Comparison of ENCODE assay signal across 15 cellular contexts in the genomic region with DNA sequence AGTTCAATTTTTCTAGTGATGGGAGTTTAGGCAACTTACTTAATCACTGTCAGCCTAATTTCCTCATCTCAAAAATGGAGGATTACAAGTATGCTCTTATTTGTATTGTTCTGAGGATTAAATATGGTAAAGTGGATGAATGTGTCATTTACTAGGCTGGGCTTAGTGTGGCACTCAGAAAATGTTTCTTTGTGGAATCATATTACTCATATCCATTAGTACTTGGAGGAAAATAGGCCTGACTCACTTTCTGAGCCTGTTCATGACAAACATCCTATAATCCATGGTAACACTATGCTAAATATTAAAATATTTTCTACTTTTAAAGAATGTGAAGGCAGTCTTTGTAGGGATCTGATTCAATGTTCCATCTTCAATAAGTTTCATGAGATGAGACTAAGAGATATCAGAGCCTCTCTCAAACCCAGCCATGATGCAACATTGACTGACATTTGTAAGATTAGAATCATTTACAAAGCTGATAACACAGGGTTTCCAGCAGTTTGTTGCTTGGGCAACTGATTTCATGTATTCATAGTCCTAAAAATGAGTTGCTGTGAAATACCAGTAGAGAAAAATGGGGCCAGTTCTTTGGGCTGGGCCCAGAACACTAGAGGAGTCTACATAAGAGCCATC.
DNase-seq lines count a peak whose midpoint lies in the region; FAIRE-seq and TF ChIP-seq lines count a peak whose summit lies in the region.
"Had no signal": no experiment of that assay in that cellular context is flagged by ENCODE, and none has a peak within 500 bp of the region (broad histone marks: within the 10 kb centered on the region; RNA-seq: fewer than 3 reads in every experiment).

No MANE protein-coding gene starts in this region.

- H3K36me3 Mint-ChIP-seq in T-helper 2 cell treated with Interferon-gamma antibody and Interleukin-4, amounts not matched to agents 5 μg/mL and 100 μg/mL, for 36 hours (ENCODE audit: low read depth), result no peaks in the 10 kb centered on the region

- no peak for TF ChIP-seq CTCF in OCI-LY7 (conservative IDR thresholded peaks at IDR 0.05; ENCODE audit: low read length)

- no peaks in the 10 kb centered on the region for H4K20me1 ChIP-seq in OCI-LY7 (ENCODE audit: insufficient read depth, low read length)
- H4K20me1 ChIP-seq: BLaER1 had no signal

- no peak overlapping the region for H3K4me3 Mint-ChIP-seq in T-helper 2 cell treated with Interferon-gamma antibody and Interleukin-4, amounts not matched to agents 5 μg/mL and 100 μg/mL, for 36 hours
- H3K4me3 Mint-ChIP-seq: stimulated activated naive CD8-positive, alpha-beta T cell treated with anti-CD3 and anti-CD28 coated beads, Interleukin-15, amount 100 ng/mL, for 72 hours had no signal

- no peak overlapping the region for H3K27ac Mint-ChIP-seq in T-helper 2 cell treated with Interferon-gamma antibody and Interleukin-4, amounts not matched to agents 5 μg/mL and 100 μg/mL, for 36 hours
- H3K27ac Mint-ChIP-seq: stimulated activated naive CD8-positive, alpha-beta T cell treated with anti-CD3 and anti-CD28 coated beads, Interleukin-15, amount 100 ng/mL, for 72 hours had no signal

- H2BK12ac ChIP-seq in mesenchymal stem cell (ENCODE audit: low read length in 2 of 2), result no peak overlapping the region

- H3K14ac ChIP-seq in mesenchymal stem cell (ENCODE audit: low read length in 2 of 2), result no peak overlapping the region

- no peak overlapping the region for H2BK15ac ChIP-seq in mesenchymal stem cell (ENCODE audit: low read depth, poor library complexity, severe bottlenecking)

- H3K4me3 ChIP-seq in mesenchymal stem cell (ENCODE audit: insufficient read depth in 1 of 2, low read depth in 1 of 2, low read length in 2 of 2) (no peak overlapping the region), small intestine (ENCODE audit: low read depth in 1 of 2, low read length in 2 of 2) (no peak overlapping the region), OCI-LY7 (ENCODE audit: low read depth, low read length, poor library complexity, severe bottlenecking) (no peak overlapping the region)
- H3K4me3 ChIP-seq: BLaER1, mucosa of descending colon had no signal

- no peak overlapping the region for H3K23ac ChIP-seq in mesenchymal stem cell (ENCODE audit: low read length in 2 of 2)

- FAIRE-seq in small intestine (lab: Jason Lieb, UNC), result no peak

- H3K4me2 ChIP-seq in mesenchymal stem cell (ENCODE audit: low read length, poor library complexity, severe bottlenecking), result no peak overlapping the region
- H3K4me2 ChIP-seq in OCI-LY7 (ENCODE audit: low read length), result no peak overlapping the region
- H3K4me2 ChIP-seq: BLaER1 had no signal

- H3K27me3 Mint-ChIP-seq in T-helper 2 cell treated with Interferon-gamma antibody and Interleukin-4, amounts not matched to agents 5 μg/mL and 100 μg/mL, for 36 hours (ENCODE audit: low read depth), result no peaks in the 10 kb centered on the region

- H2AFZ ChIP-seq in mesenchymal stem cell (ENCODE audit: low read depth, low read length), result no peak overlapping the region
- no peak overlapping the region for H2AFZ ChIP-seq in OCI-LY7 (ENCODE audit: low read length)

- POLR2A ChIA-PET in OCI-LY7 (lab: Charles Lee), result no interaction called here

- no peaks in the 10 kb centered on the region for H3K79me1 ChIP-seq in mesenchymal stem cell (replicated peaks; ENCODE audit: low read length, poor library complexity, severe bottlenecking)

- no peak overlapping the region for H3K18ac ChIP-seq in mesenchymal stem cell (ENCODE audit: low read depth in 1 of 2, low read length in 2 of 2)

- no peaks in the 10 kb centered on the region for H3K4me1 ChIP-seq in mesenchymal stem cell (ENCODE audit: control insufficient read depth, insufficient read depth, low read depth, low read length)
- H3K4me1 ChIP-seq in small intestine (ENCODE audit: control insufficient read depth in 2 of 2, insufficient read depth in 1 of 2, low read depth in 1 of 2, low read length in 1 of 2), result no peaks in the 10 kb centered on the region
- no peaks in the 10 kb centered on the region for H3K4me1 ChIP-seq in OCI-LY7 (ENCODE audit: insufficient read depth, low read length, poor library complexity, severe bottlenecking)
- H3K4me1 ChIP-seq: BLaER1 had no signal

- intact Hi-C loops in OCI-LY7 (cut with micrococcal nuclease; ENCODE audit: unreplicated experiment), result no loop called here

- H3K9me3 Mint-ChIP-seq in T-helper 2 cell treated with Interferon-gamma antibody and Interleukin-4, amounts not matched to agents 5 μg/mL and 100 μg/mL, for 36 hours, result no peaks in the 10 kb centered on the region
- H3K9me3 Mint-ChIP-seq: stimulated activated naive CD8-positive, alpha-beta T cell treated with anti-CD3 and anti-CD28 coated beads, Interleukin-15, amount 100 ng/mL, for 72 hours had no signal

- no peak overlapping the region for H2BK5ac ChIP-seq in mesenchymal stem cell (ENCODE audit: low read depth, low read length, poor library complexity, severe bottlenecking)

- H4K91ac ChIP-seq in mesenchymal stem cell (ENCODE audit: low read length), result no peak overlapping the region

- H3K9me2 ChIP-seq in OCI-LY7 (ENCODE audit: insufficient read depth, low read length), result no peaks in the 10 kb centered on the region

- H3K27ac ChIP-seq in mesenchymal stem cell (ENCODE audit: low read length, poor library complexity, severe bottlenecking), result no peak overlapping the region
- H3K27ac ChIP-seq in small intestine (ENCODE audit: low read depth in 1 of 2, low read length in 1 of 2), result no peak overlapping the region
- H3K27ac ChIP-seq in OCI-LY7 (ENCODE audit: low read depth, low read length, poor library complexity, severe bottlenecking), result no peak overlapping the region
- H3K27ac ChIP-seq: BLaER1 had no signal

- DNase-seq in Daoy (ENCODE audit: low read depth), result peak; percentile 38
- peak; percentile 88 for DNase-seq in NCI-H226
- peak; percentile 64 for DNase-seq in astrocyte of the hippocampus (ENCODE audit: low read depth, low spot score)
- peak; percentile 71 for DNase-seq in mesenchymal stem cell
- no peak for DNase-seq in small intestine
- no peak for DNase-seq in OCI-LY7 (ENCODE audit: low spot score)
- DNase-seq in NCI-H187 treated with DMSO at 0.1 percent for 48 hours (lab: John Stamatoyannopoulos, UW), result no peak
- DNase-seq in T-helper 2 cell treated with Interferon-gamma antibody and Interleukin-4, amounts not matched to agents 5 μg/mL and 100 μg/mL, for 36 hours (ENCODE audit: low spot score), result no peak
- DNase-seq: DMS53; effector memory CD4-positive, alpha-beta T cell; MM.1S; mucosa of descending colon; NCI-H2081; stimulated activated naive CD8-positive, alpha-beta T cell treated with anti-CD3 and anti-CD28 coated beads, Interleukin-15, amount 100 ng/mL, for 72 hours had no signal

- BruUV-seq in OCI-LY7 (replicated peaks; lab: Mats Ljungman, UMichigan), result no TSS peak

- H4K8ac ChIP-seq in mesenchymal stem cell (ENCODE audit: low read length), result no peak overlapping the region

- H3K27me3 ChIP-seq in mesenchymal stem cell (ENCODE audit: control insufficient read depth in 1 of 2, insufficient read depth in 1 of 2, low read length in 2 of 2) (no peaks in the 10 kb centered on the region), small intestine (ENCODE audit: control insufficient read depth in 2 of 2, insufficient read depth in 2 of 2, low read length in 2 of 2) (no peaks in the 10 kb centered on the region)
- H3K27me3 ChIP-seq: BLaER1 had no signal

- H3K4me1 Mint-ChIP-seq in T-helper 2 cell treated with Interferon-gamma antibody and Interleukin-4, amounts not matched to agents 5 μg/mL and 100 μg/mL, for 36 hours (ENCODE audit: low read depth), result no peaks in the 10 kb centered on the region
- H3K4me1 Mint-ChIP-seq: stimulated activated naive CD8-positive, alpha-beta T cell treated with anti-CD3 and anti-CD28 coated beads, Interleukin-15, amount 100 ng/mL, for 72 hours had no signal

- no peak overlapping the region for H3K4ac ChIP-seq in mesenchymal stem cell (ENCODE audit: low read depth in 1 of 2, low read length in 2 of 2)

- H3K79me2 ChIP-seq in OCI-LY7 (ENCODE audit: insufficient read depth, low read depth, low read length), result no peaks in the 10 kb centered on the region

- H3K36me3 ChIP-seq in mesenchymal stem cell (ENCODE audit: control insufficient read depth in 1 of 2, insufficient read depth in 2 of 2, low read depth in 1 of 2, low read length in 2 of 2), result no peaks in the 10 kb centered on the region
- H3K36me3 ChIP-seq in small intestine (ENCODE audit: control insufficient read depth in 2 of 2, insufficient read depth in 2 of 2, low read length in 2 of 2), result no peaks in the 10 kb centered on the region
- no peaks in the 10 kb centered on the region for H3K36me3 ChIP-seq in OCI-LY7 (ENCODE audit: insufficient read depth, low read length)
- H3K36me3 ChIP-seq: BLaER1 had no signal

- peak overlapping the region; percentile 51 for H3K9ac ChIP-seq in mesenchymal stem cell (ENCODE audit: low read length)
- H3K9ac ChIP-seq: BLaER1 had no signal

- no peak overlapping the region for H2AK5ac ChIP-seq in mesenchymal stem cell (ENCODE audit: low read length, severe bottlenecking)

- H3K9me3 ChIP-seq in mesenchymal stem cell (ENCODE audit: control insufficient read depth, low read length) (no peaks in the 10 kb centered on the region), small intestine (ENCODE audit: control insufficient read depth, low read depth) (no peaks in the 10 kb centered on the region), OCI-LY7 (ENCODE audit: low read length) (no peaks in the 10 kb centered on the region)
- H3K9me3 ChIP-seq: BLaER1 had no signal

- CTCF ChIA-PET in OCI-LY7 (lab: Charles Lee; ENCODE audit: unreplicated experiment), result no interaction called here

- H2BK120ac ChIP-seq in mesenchymal stem cell (ENCODE audit: low read depth, low read length), result no peak overlapping the region

Comparison
In these comparisons a context has a peak if more than half of its experiments do, and no peak if none do; other contexts are left out.
1. DNase-seq: peak in Daoy (single experiment), NCI-H226 (single experiment), astrocyte of the hippocampus (single experiment) and mesenchymal stem cell (single experiment); none in small intestine (single experiment), OCI-LY7 (single experiment), NCI-H187 treated with DMSO at 0.1 percent for 48 hours (single experiment) and T-helper 2 cell treated with Interferon-gamma antibody and Interleukin-4, amounts not matched to agents 5 μg/mL and 100 μg/mL, for 36 hours (single experiment).